ENCODE assay signal across 1 cellular context in the genomic region with DNA sequence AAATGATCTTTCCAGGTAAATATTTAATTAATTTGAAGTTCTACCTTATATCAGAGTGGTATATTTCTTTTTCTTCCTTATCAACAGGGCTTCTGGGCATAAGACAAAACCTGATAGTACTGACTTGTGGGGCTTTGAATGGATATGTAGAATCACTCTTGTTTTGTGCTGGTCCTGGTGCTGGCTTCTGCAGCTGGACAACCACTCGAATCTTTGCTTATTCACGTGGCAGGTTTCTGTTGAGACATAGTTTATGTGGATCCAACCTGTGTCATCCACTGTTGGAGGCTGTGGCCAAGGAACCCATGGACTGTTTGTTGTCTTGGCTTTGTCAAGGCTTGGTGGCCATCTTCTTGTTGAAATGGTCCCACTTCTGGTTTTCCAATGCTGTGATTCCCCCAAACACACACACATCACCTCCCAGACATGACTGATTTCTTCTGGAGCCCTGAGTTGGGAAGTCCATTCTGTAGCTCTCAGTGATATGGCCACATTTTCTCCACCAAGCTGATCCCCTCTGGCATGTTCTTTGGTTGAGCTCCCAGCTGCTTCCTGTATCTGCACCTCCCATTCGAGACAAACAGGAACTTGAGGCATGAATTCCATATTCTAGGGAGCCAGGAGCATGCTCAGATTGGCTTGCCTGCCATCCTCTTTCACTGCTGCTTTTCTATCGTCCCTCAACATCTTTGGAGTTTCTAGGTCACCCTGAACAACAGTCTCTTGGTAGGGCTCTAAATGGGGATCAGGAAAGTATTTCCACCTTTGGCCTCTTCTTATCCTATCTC.
TF ChIP-seq lines count a peak whose summit lies in the region.

No MANE protein-coding gene starts in this region.

TF ChIP-seq in K562, 482 proteins besides CTCF, POLR2A, EP300 and RAD21:
- TF ChIP-seq CBX1 (IDR thresholded peaks at IDR 0.05; ENCODE audit: low read depth) (no peak), ZNF311 (CRISPR knock-in tag; IDR thresholded peaks at IDR 0.05) (no peak), NRF1 (conservative IDR thresholded peaks at IDR 0.05 in 1 of 2, IDR thresholded peaks at IDR 0.05 in 1 of 2) (peak; percentile 39 to 49; a peak in 3 of 4 replicates)
